In the genomic region with DNA sequence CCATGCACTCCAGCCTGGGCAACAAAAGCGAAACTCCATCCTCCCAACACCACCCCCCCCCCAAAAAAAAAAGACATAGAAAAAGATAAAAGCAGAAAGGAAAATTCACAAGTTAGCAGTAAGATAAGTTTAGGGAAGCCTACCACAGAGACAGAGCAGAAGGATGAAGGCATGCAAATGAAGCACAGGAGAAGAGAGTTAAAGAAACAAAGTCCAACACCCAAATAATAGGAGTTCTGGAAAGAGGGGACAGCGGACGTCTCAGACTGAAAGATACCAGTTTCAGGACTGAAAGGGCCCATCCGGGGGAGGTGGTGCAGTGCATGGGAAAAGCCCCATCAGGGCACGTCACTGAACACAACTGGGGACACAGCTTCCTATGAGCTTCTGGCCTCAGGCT, we compare ENCODE assay signal across 1 cellular context.
TF ChIP-seq lines count a peak whose summit lies in the region.

No MANE protein-coding gene starts in this region.

TF ChIP-seq in GM12878, 131 proteins besides CTCF, POLR2A, EP300 and RAD21:
- TF ChIP-seq CEBPB (IDR thresholded peaks at IDR 0.05; ENCODE audit: borderline replicate concordance in 1 of 2, low read depth in 2 of 2, low read length in 2 of 2), result no peak
- TF ChIP-seq TCF12 (IDR thresholded peaks at IDR 0.05; ENCODE audit: low read depth, low read length), result no peak
- TF ChIP-seq, protein P1, sequence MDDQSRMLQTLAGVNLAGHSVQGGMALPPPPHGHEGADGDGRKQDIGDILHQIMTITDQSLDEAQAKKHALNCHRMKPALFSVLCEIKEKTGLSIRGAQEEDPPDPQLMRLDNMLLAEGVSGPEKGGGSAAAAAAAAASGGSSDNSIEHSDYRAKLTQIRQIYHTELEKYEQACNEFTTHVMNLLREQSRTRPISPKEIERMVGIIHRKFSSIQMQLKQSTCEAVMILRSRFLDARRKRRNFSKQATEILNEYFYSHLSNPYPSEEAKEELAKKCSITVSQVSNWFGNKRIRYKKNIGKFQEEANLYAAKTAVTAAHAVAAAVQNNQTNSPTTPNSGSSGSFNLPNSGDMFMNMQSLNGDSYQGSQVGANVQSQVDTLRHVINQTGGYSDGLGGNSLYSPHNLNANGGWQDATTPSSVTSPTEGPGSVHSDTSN (IDR thresholded peaks at IDR 0.05; ENCODE audit: insufficient replicate concordance, low read depth, low read length), result no peak
- no peak for TF ChIP-seq NKRF (conservative IDR thresholded peaks at IDR 0.05)
- no peak for TF ChIP-seq BHLHE40 (IDR thresholded peaks at IDR 0.05; ENCODE audit: borderline replicate concordance in 1 of 2, low read depth in 2 of 2, low read length in 1 of 2)
